1 cellular context compared by ENCODE assay signal in the genomic region with DNA sequence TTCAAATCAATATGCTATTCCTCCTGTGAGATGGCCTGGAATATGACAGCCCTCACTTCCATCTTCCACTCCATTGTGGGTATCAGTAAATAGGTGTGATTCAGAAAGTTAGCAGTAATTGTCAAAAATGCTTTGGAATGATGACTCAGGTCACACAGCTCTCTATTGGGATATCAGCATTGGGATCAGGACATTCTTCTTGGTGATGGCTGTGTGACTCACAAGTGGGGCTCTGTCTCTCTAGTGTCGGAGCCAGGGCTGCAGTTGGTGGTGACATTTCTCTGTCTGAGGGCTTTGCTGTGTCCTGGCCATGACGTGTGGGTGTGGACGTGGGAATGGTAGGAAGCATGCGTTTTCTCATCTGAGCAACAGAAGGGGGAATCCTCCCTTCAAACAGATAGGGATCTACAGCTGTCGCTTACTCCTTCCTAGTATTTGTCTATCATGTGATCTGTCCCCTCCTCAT.
TF ChIP-seq lines count a peak whose summit lies in the region.

No MANE protein-coding gene starts in this region.

TF ChIP-seq in K562, 482 proteins besides CTCF, POLR2A, EP300 and RAD21 (continued from another document and continues in another):
- TF ChIP-seq, protein P1, sequence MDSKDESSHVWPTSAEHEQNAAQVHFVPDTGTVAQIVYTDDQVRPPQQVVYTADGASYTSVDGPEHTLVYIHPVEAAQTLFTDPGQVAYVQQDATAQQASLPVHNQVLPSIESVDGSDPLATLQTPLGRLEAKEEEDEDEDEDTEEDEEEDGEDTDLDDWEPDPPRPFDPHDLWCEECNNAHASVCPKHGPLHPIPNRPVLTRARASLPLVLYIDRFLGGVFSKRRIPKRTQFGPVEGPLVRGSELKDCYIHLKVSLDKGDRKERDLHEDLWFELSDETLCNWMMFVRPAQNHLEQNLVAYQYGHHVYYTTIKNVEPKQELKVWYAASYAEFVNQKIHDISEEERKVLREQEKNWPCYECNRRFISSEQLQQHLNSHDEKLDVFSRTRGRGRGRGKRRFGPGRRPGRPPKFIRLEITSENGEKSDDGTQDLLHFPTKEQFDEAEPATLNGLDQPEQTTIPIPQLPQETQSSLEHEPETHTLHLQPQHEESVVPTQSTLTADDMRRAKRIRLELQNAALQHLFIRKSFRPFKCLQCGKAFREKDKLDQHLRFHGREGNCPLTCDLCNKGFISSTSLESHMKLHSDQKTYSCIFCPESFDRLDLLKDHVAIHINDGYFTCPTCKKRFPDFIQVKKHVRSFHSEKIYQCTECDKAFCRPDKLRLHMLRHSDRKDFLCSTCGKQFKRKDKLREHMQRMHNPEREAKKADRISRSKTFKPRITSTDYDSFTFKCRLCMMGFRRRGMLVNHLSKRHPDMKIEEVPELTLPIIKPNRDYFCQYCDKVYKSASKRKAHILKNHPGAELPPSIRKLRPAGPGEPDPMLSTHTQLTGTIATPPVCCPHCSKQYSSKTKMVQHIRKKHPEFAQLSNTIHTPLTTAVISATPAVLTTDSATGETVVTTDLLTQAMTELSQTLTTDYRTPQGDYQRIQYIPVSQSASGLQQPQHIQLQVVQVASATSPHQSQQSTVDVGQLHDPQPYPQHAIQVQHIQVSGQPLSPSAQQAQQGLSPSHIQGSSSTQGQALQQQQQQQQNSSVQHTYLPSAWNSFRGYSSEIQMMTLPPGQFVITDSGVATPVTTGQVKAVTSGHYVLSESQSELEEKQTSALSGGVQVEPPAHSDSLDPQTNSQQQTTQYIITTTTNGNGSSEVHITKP (IDR thresholded peaks at IDR 0.05; ENCODE audit: partially characterized antibody) = no peak
- no peak for TF ChIP-seq SRF (CRISPR knock-in tag; IDR thresholded peaks at IDR 0.05)
- TF ChIP-seq MCM7 (IDR thresholded peaks at IDR 0.05) = no peak
- TF ChIP-seq, protein P2, sequence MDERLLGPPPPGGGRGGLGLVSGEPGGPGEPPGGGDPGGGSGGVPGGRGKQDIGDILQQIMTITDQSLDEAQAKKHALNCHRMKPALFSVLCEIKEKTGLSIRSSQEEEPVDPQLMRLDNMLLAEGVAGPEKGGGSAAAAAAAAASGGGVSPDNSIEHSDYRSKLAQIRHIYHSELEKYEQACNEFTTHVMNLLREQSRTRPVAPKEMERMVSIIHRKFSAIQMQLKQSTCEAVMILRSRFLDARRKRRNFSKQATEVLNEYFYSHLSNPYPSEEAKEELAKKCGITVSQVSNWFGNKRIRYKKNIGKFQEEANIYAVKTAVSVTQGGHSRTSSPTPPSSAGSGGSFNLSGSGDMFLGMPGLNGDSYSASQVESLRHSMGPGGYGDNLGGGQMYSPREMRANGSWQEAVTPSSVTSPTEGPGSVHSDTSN (CRISPR knock-in tag; IDR thresholded peaks at IDR 0.05; ENCODE audit: low read depth) = no peak
- TF ChIP-seq, protein P2 (tag; conservative IDR thresholded peaks at IDR 0.05; ENCODE audit: low read depth) = peak; percentile 50; the same call in 1 of the 2 replicates
- TF ChIP-seq LEF1 (IDR thresholded peaks at IDR 0.05) = peak; percentile 63; the same call in 1 of the 2 replicates
- no peak for TF ChIP-seq POLR2B (IDR thresholded peaks at IDR 0.05; ENCODE audit: low read depth, partially characterized antibody)
- TF ChIP-seq, protein P3, sequence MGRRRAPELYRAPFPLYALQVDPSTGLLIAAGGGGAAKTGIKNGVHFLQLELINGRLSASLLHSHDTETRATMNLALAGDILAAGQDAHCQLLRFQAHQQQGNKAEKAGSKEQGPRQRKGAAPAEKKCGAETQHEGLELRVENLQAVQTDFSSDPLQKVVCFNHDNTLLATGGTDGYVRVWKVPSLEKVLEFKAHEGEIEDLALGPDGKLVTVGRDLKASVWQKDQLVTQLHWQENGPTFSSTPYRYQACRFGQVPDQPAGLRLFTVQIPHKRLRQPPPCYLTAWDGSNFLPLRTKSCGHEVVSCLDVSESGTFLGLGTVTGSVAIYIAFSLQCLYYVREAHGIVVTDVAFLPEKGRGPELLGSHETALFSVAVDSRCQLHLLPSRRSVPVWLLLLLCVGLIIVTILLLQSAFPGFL (CRISPR knock-in tag; IDR thresholded peaks at IDR 0.05) = 0 out of 2 replicates have a peak, but pooled peaks have one; percentile 63
- no peak for TF ChIP-seq NUFIP1 (IDR thresholded peaks at IDR 0.05; ENCODE audit: partially characterized antibody)
- TF ChIP-seq ETS2 (tag; IDR thresholded peaks at IDR 0.05; ENCODE audit: borderline replicate concordance, poor library complexity, severe bottlenecking) = no peak
- TF ChIP-seq, protein P4, sequence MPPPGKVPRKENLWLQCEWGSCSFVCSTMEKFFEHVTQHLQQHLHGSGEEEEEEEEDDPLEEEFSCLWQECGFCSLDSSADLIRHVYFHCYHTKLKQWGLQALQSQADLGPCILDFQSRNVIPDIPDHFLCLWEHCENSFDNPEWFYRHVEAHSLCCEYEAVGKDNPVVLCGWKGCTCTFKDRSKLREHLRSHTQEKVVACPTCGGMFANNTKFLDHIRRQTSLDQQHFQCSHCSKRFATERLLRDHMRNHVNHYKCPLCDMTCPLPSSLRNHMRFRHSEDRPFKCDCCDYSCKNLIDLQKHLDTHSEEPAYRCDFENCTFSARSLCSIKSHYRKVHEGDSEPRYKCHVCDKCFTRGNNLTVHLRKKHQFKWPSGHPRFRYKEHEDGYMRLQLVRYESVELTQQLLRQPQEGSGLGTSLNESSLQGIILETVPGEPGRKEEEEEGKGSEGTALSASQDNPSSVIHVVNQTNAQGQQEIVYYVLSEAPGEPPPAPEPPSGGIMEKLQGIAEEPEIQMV (tag; conservative IDR thresholded peaks at IDR 0.05; ENCODE audit: low read depth) = no peak
- TF ChIP-seq JUND (IDR thresholded peaks at IDR 0.05; ENCODE audit: borderline replicate concordance, low read depth, low read length) = peak; percentile 95
- TF ChIP-seq JUND (tag; IDR thresholded peaks at IDR 0.05; ENCODE audit: borderline replicate concordance, low read depth, low read length) = peak; percentile 97
- TF ChIP-seq MED1 (CRISPR knock-in tag; IDR thresholded peaks at IDR 0.05; ENCODE audit: borderline replicate concordance) = no peak
- TF ChIP-seq SMARCE1 (IDR thresholded peaks at IDR 0.05) = peak; percentile 96
- TF ChIP-seq, protein P5, sequence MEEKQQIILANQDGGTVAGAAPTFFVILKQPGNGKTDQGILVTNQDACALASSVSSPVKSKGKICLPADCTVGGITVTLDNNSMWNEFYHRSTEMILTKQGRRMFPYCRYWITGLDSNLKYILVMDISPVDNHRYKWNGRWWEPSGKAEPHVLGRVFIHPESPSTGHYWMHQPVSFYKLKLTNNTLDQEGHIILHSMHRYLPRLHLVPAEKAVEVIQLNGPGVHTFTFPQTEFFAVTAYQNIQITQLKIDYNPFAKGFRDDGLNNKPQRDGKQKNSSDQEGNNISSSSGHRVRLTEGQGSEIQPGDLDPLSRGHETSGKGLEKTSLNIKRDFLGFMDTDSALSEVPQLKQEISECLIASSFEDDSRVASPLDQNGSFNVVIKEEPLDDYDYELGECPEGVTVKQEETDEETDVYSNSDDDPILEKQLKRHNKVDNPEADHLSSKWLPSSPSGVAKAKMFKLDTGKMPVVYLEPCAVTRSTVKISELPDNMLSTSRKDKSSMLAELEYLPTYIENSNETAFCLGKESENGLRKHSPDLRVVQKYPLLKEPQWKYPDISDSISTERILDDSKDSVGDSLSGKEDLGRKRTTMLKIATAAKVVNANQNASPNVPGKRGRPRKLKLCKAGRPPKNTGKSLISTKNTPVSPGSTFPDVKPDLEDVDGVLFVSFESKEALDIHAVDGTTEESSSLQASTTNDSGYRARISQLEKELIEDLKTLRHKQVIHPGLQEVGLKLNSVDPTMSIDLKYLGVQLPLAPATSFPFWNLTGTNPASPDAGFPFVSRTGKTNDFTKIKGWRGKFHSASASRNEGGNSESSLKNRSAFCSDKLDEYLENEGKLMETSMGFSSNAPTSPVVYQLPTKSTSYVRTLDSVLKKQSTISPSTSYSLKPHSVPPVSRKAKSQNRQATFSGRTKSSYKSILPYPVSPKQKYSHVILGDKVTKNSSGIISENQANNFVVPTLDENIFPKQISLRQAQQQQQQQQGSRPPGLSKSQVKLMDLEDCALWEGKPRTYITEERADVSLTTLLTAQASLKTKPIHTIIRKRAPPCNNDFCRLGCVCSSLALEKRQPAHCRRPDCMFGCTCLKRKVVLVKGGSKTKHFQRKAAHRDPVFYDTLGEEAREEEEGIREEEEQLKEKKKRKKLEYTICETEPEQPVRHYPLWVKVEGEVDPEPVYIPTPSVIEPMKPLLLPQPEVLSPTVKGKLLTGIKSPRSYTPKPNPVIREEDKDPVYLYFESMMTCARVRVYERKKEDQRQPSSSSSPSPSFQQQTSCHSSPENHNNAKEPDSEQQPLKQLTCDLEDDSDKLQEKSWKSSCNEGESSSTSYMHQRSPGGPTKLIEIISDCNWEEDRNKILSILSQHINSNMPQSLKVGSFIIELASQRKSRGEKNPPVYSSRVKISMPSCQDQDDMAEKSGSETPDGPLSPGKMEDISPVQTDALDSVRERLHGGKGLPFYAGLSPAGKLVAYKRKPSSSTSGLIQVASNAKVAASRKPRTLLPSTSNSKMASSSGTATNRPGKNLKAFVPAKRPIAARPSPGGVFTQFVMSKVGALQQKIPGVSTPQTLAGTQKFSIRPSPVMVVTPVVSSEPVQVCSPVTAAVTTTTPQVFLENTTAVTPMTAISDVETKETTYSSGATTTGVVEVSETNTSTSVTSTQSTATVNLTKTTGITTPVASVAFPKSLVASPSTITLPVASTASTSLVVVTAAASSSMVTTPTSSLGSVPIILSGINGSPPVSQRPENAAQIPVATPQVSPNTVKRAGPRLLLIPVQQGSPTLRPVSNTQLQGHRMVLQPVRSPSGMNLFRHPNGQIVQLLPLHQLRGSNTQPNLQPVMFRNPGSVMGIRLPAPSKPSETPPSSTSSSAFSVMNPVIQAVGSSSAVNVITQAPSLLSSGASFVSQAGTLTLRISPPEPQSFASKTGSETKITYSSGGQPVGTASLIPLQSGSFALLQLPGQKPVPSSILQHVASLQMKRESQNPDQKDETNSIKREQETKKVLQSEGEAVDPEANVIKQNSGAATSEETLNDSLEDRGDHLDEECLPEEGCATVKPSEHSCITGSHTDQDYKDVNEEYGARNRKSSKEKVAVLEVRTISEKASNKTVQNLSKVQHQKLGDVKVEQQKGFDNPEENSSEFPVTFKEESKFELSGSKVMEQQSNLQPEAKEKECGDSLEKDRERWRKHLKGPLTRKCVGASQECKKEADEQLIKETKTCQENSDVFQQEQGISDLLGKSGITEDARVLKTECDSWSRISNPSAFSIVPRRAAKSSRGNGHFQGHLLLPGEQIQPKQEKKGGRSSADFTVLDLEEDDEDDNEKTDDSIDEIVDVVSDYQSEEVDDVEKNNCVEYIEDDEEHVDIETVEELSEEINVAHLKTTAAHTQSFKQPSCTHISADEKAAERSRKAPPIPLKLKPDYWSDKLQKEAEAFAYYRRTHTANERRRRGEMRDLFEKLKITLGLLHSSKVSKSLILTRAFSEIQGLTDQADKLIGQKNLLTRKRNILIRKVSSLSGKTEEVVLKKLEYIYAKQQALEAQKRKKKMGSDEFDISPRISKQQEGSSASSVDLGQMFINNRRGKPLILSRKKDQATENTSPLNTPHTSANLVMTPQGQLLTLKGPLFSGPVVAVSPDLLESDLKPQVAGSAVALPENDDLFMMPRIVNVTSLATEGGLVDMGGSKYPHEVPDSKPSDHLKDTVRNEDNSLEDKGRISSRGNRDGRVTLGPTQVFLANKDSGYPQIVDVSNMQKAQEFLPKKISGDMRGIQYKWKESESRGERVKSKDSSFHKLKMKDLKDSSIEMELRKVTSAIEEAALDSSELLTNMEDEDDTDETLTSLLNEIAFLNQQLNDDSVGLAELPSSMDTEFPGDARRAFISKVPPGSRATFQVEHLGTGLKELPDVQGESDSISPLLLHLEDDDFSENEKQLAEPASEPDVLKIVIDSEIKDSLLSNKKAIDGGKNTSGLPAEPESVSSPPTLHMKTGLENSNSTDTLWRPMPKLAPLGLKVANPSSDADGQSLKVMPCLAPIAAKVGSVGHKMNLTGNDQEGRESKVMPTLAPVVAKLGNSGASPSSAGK (IDR thresholded peaks at IDR 0.05) = peak; percentile 32; the same call in 1 of the 2 replicates
- no peak for TF ChIP-seq POLR2AphosphoS2 (IDR thresholded peaks at IDR 0.05; ENCODE audit: low read length)
- TF ChIP-seq, protein P6, sequence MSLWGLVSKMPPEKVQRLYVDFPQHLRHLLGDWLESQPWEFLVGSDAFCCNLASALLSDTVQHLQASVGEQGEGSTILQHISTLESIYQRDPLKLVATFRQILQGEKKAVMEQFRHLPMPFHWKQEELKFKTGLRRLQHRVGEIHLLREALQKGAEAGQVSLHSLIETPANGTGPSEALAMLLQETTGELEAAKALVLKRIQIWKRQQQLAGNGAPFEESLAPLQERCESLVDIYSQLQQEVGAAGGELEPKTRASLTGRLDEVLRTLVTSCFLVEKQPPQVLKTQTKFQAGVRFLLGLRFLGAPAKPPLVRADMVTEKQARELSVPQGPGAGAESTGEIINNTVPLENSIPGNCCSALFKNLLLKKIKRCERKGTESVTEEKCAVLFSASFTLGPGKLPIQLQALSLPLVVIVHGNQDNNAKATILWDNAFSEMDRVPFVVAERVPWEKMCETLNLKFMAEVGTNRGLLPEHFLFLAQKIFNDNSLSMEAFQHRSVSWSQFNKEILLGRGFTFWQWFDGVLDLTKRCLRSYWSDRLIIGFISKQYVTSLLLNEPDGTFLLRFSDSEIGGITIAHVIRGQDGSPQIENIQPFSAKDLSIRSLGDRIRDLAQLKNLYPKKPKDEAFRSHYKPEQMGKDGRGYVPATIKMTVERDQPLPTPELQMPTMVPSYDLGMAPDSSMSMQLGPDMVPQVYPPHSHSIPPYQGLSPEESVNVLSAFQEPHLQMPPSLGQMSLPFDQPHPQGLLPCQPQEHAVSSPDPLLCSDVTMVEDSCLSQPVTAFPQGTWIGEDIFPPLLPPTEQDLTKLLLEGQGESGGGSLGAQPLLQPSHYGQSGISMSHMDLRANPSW (CRISPR knock-in tag; IDR thresholded peaks at IDR 0.05) = no peak
- 0 out of 4 replicates have a peak, but pooled peaks of 1 of the 2 experiments have one; percentile 6 for TF ChIP-seq NRF1 (conservative IDR thresholded peaks at IDR 0.05 in 1 of 2, IDR thresholded peaks at IDR 0.05 in 1 of 2)
- TF ChIP-seq CCAR2 (IDR thresholded peaks at IDR 0.05; ENCODE audit: low read depth, low read length) = no peak
- 0 out of 2 replicates have a peak, but pooled peaks have one; percentile 16 for TF ChIP-seq MEF2D (tag; conservative IDR thresholded peaks at IDR 0.05; ENCODE audit: low read depth)
- TF ChIP-seq MAFF (IDR thresholded peaks at IDR 0.05; ENCODE audit: low read length) = 0 out of 2 replicates have a peak, but pooled peaks have one; percentile 34
- TF ChIP-seq TEAD4 (IDR thresholded peaks at IDR 0.05; ENCODE audit: low read length) = peak; percentile 68
- no peak for TF ChIP-seq TEAD4 (CRISPR knock-in tag; IDR thresholded peaks at IDR 0.05; ENCODE audit: borderline replicate concordance)
- TF ChIP-seq MCM2 (IDR thresholded peaks at IDR 0.05; ENCODE audit: low read depth) = no peak
- no peak for TF ChIP-seq EWSR1 (IDR thresholded peaks at IDR 0.05; ENCODE audit: borderline replicate concordance, low read depth, partially characterized antibody)
- no peak for TF ChIP-seq BRF1 (IDR thresholded peaks at IDR 0.05; ENCODE audit: borderline replicate concordance, extremely low read depth, insufficient read length)
- TF ChIP-seq MECOM (CRISPR knock-in tag; IDR thresholded peaks at IDR 0.05) = no peak; the same call in 1 of the 2 replicates
- no peak for TF ChIP-seq SAFB (IDR thresholded peaks at IDR 0.05; ENCODE audit: borderline replicate concordance, low read depth, low read length)
